In genomic region chr2:122172812-122173211, GRCh38 we compare ENCODE assay signal across 1 cellular context.
A peak's percentile ranks its signal among the peaks of the same experiment; 100 is the strongest.
TF ChIP-seq lines count a peak whose summit lies in the region.

No MANE protein-coding gene starts in this region.

TF ChIP-seq in HepG2, 621 proteins besides CTCF, POLR2A, EP300 and RAD21:
- TF ChIP-seq ATF7 (IDR thresholded peaks at IDR 0.05) (peak; percentile 80), ATF7 (CRISPR knock-in tag; IDR thresholded peaks at IDR 0.05) (no peak), FOXK1 (CRISPR knock-in tag; IDR thresholded peaks at IDR 0.05; ENCODE audit: borderline replicate concordance, low read depth) (no peak)
